In the genomic region with DNA sequence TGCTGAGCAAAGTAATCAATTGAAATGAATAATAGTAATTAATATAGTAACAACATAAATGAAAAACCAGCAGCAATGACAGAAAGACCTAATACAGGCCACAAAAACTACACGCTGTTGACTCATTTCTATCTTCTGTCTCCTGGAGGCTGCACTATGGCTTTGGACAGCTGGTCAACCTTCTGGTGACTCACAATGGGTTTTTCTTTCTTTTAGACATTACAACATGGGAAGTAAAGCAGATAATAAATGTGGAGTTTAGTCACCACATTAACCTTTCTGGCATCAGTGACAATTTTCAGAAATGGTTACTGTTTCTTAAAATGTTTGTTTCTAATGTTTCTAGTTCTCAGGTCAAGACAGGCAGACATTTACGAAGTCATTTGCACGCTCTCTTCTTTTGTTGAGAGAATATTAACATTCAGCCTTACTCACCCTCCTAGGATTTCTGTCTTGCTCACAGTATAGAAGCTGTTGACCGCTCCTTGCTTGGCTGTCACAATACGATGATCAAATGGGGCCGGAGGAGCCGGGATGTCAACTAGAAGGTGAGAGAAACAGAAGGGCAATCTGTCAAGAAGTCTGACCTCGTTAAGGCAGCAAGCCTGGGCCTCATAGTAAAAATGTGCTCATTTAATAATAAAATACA, we compare ENCODE assay signal across 12 cellular contexts.
DNase-seq lines count a peak whose midpoint lies in the region; ATAC-seq, FAIRE-seq and TF ChIP-seq lines count a peak whose summit lies in the region.
"Had no signal": no experiment of that assay in that cellular context is flagged by ENCODE, and none has a peak within 500 bp of the region (broad histone marks: within the 10 kb centered on the region; RNA-seq: fewer than 3 reads in every experiment).

No MANE protein-coding gene starts in this region.

- no peak overlapping the region for H2BK5ac ChIP-seq in neuronal stem cell (ENCODE audit: low read length)

- no peak overlapping the region for H4K91ac ChIP-seq in neuronal stem cell (ENCODE audit: low read depth, low read length, poor library complexity)

- no peak overlapping the region for H3K14ac ChIP-seq in neuronal stem cell (ENCODE audit: low read length)

- TF ChIP-seq CTCF in K562 (IDR thresholded peaks at IDR 0.05 in 2 of 3, conservative IDR thresholded peaks at IDR 0.05 in 1 of 3; ENCODE audit: insufficient read depth in 2 of 3, low read depth in 1 of 3, low read length in 3 of 3), result no peak

- H3K79me2 ChIP-seq in K562 (ENCODE audit: control insufficient read depth, insufficient read depth, low read length), result no peaks in the 10 kb centered on the region

- no peak overlapping the region for H3K4me2 ChIP-seq in K562 (ENCODE audit: insufficient read depth, low read length)
- H3K4me2 ChIP-seq in neuronal stem cell (ENCODE audit: insufficient read depth, low read length, poor library complexity, severe bottlenecking), result no peak overlapping the region

- no peak for ATAC-seq in K562
- no peak for ATAC-seq in GM21825 (IDR thresholded peaks at IDR 0.05; ENCODE audit: unreplicated experiment)
- ATAC-seq in HG02852 (IDR thresholded peaks at IDR 0.05; ENCODE audit: unreplicated experiment), result no peak
- ATAC-seq in HG02884 (IDR thresholded peaks at IDR 0.05; ENCODE audit: unreplicated experiment), result no peak
- no peak for ATAC-seq in aorta (ENCODE audit: low FRiP score)

- no peak for TF ChIP-seq EP300 in K562 (IDR thresholded peaks at IDR 0.05; ENCODE audit: low read length)

- in situ Hi-C loops in K562 (cut with MboI), result no loop called here

- H2AK5ac ChIP-seq in neuronal stem cell (ENCODE audit: low read depth, low read length), result no peak overlapping the region

- H3K4me3 ChIP-seq in MG63 (no peak overlapping the region), K562 (no peak overlapping the region), neuronal stem cell (ENCODE audit: low read length in 2 of 2) (no peak overlapping the region), aorta (ENCODE audit: low read length in 2 of 2) (no peak overlapping the region)

- H3K18ac ChIP-seq in neuronal stem cell (ENCODE audit: low read length), result no peak overlapping the region

- H3K4ac ChIP-seq in neuronal stem cell (ENCODE audit: low read length), result no peak overlapping the region

- peaks cover 0 to 6% of the 10 kb centered on the region in 2 experiments; a peak in 1 of 5 replicates for H3K4me1 ChIP-seq in K562 (replicated peaks in 1 of 2; ENCODE audit: control insufficient read depth in 2 of 2, insufficient read depth in 2 of 2, low read length in 2 of 2)
- peaks cover 0 to 2% of the 10 kb centered on the region in 2 donors for H3K4me1 ChIP-seq in neuronal stem cell (ENCODE audit: control insufficient read depth in 2 of 2, insufficient read depth in 1 of 2, low read depth in 1 of 2, low read length in 2 of 2)
- no peaks in the 10 kb centered on the region for H3K4me1 ChIP-seq in aorta (ENCODE audit: control insufficient read depth in 1 of 2, insufficient read depth in 2 of 2, low read length in 2 of 2)

- POLR2A ChIA-PET in K562 (lab: Yijun Ruan, JAX), result no interaction called here

- H2AFZ ChIP-seq in K562 (ENCODE audit: low read depth, low read length) (no peak overlapping the region), neuronal stem cell (ENCODE audit: low read length) (peak overlapping the region; percentile 38)

- H3K9me3 ChIP-seq in MG63 (no peaks in the 10 kb centered on the region), K562 (replicated peaks; ENCODE audit: control insufficient read depth, insufficient read depth, low read depth, low read length) (no peaks in the 10 kb centered on the region), neuronal stem cell (replicated peaks in 1 of 2; ENCODE audit: control insufficient read depth in 2 of 2, insufficient read depth in 1 of 2, low read depth in 1 of 2, low read length in 2 of 2) (no peaks in the 10 kb centered on the region), aorta (ENCODE audit: control insufficient read depth, low read length) (no peaks in the 10 kb centered on the region)

- DNase-seq in EH (ENCODE audit: low read depth) (peak; percentile 72), MG63 (peak; percentile 52), K562 (ENCODE audit: extremely low read depth in 1 of 4, low spot score in 3 of 4) (peak in 1 of 4 experiments; percentile 21), neuronal stem cell (ENCODE audit: low spot score) (no peak), aorta (no peak)
- DNase-seq: hippocampal formation, NCI-H2227 treated with DMSO at 0.1 percent for 48 hours, posterior cingulate gyrus had no signal

- CTCF ChIA-PET in K562 (lab: Yijun Ruan, JAX; ENCODE audit: low intra/inter-chr PET ratio), result no interaction called here

- no peak overlapping the region for H3K23ac ChIP-seq in neuronal stem cell (ENCODE audit: low read depth, low read length, poor library complexity)

- WGBS in K562 (ENCODE audit: insufficient coverage, low coverage, missing lambda C conversion rate), result 20% methylated on average over 8 of the region's 8 CpGs
- no CpG with 5 or more reads among the region's 8 CpGs for WGBS in neuronal stem cell (ENCODE audit: extremely low coverage in 2 of 2, insufficient read length in 2 of 2, insufficient replicate concordance in 1 of 2), 2 donors
- WGBS in aorta, 2 donors, result 84 to 86% methylated on average over 8 of the region's 8 CpGs

- H3K9ac ChIP-seq in K562 (ENCODE audit: insufficient read depth in 1 of 2, low read depth in 2 of 2, low read length in 2 of 2) (no peak overlapping the region), neuronal stem cell (ENCODE audit: low read depth, low read length, poor library complexity) (no peak overlapping the region)

- no peak for TF ChIP-seq RAD21 in K562 (CRISPR knock-in tag; conservative IDR thresholded peaks at IDR 0.05 in 1 of 2, IDR thresholded peaks at IDR 0.05 in 1 of 2)

- no peaks in the 10 kb centered on the region for H3K9me1 ChIP-seq in K562 (ENCODE audit: control insufficient read depth, insufficient read depth, low read length)

- TF ChIP-seq POLR2A in K562 (conservative IDR thresholded peaks at IDR 0.05), result no peak

- intact Hi-C loops in K562 (cut with micrococcal nuclease) (no loop called here), aorta (cut with DNase I) (no loop called here)

- H3K36me3 ChIP-seq in MG63, result no peaks in the 10 kb centered on the region
- H3K36me3 ChIP-seq in K562 (ENCODE audit: control insufficient read depth, insufficient read depth, low read length), result no peaks in the 10 kb centered on the region
- no peaks in the 10 kb centered on the region for H3K36me3 ChIP-seq in neuronal stem cell (replicated peaks in 1 of 2; ENCODE audit: control insufficient read depth in 2 of 2, insufficient read depth in 2 of 2, low read length in 2 of 2)
- no peaks in the 10 kb centered on the region for H3K36me3 ChIP-seq in aorta (ENCODE audit: control insufficient read depth in 1 of 2, insufficient read depth in 2 of 2, low read length in 1 of 2)

- no peaks in the 10 kb centered on the region for H3K27me3 ChIP-seq in MG63
- peaks cover 26 to 39% of the 10 kb centered on the region in 2 experiments for H3K27me3 ChIP-seq in K562 (ENCODE audit: control insufficient read depth in 2 of 2, insufficient read depth in 2 of 2, low read length in 2 of 2)
- H3K27me3 ChIP-seq in neuronal stem cell (ENCODE audit: control insufficient read depth in 3 of 3, insufficient read depth in 3 of 3, low read depth in 1 of 3, low read length in 3 of 3), result no peaks in the 10 kb centered on the region
- H3K27me3 ChIP-seq in aorta (ENCODE audit: control insufficient read depth in 1 of 2, insufficient read depth in 2 of 2, low read length in 1 of 2), result no peaks in the 10 kb centered on the region

- no peak overlapping the region for H3K27ac ChIP-seq in K562 (ENCODE audit: extremely low read depth, low read depth, low read length)
- no peak overlapping the region for H3K27ac ChIP-seq in neuronal stem cell (replicated peaks; ENCODE audit: low read length)
- H3K27ac ChIP-seq in aorta (ENCODE audit: low read depth in 1 of 2, low read length in 2 of 2), result no peak overlapping the region
- H3K27ac ChIP-seq: VCaP had no signal

- no TSS peak for BruUV-seq in K562 (replicated peaks; lab: Mats Ljungman, UMichigan)

- no peak overlapping the region for H2BK120ac ChIP-seq in neuronal stem cell (ENCODE audit: low read depth, low read length)

- no peaks in the 10 kb centered on the region for H3K79me1 ChIP-seq in neuronal stem cell (ENCODE audit: low read depth, low read length)

- H4K20me1 ChIP-seq in K562 (replicated peaks; ENCODE audit: control insufficient read depth, insufficient read depth, low read length), result no peaks in the 10 kb centered on the region

- H4K8ac ChIP-seq in neuronal stem cell (ENCODE audit: low read depth, low read length), result no peak overlapping the region

- H2BK15ac ChIP-seq in neuronal stem cell (ENCODE audit: low read length), result no peak overlapping the region

- H2BK12ac ChIP-seq in neuronal stem cell (ENCODE audit: low read length), result no peak overlapping the region

- no peak for FAIRE-seq in K562 (lab: Jason Lieb, UNC)

TF ChIP-seq in K562, 482 proteins besides CTCF, POLR2A, EP300 and RAD21 (continues in another document):
- TF ChIP-seq, protein P1, sequence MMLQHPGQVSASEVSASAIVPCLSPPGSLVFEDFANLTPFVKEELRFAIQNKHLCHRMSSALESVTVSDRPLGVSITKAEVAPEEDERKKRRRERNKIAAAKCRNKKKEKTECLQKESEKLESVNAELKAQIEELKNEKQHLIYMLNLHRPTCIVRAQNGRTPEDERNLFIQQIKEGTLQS (IDR thresholded peaks at IDR 0.05), result peak; percentile 51; the same call in 1 of the 2 replicates
- TF ChIP-seq, protein P1 (CRISPR knock-in tag; conservative IDR thresholded peaks at IDR 0.05), result no peak
- TF ChIP-seq, protein P2, sequence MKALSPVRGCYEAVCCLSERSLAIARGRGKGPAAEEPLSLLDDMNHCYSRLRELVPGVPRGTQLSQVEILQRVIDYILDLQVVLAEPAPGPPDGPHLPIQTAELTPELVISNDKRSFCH (CRISPR knock-in tag; IDR thresholded peaks at IDR 0.05), result no peak
- TF ChIP-seq, protein P2 (tag; IDR thresholded peaks at IDR 0.05), result peak; percentile 23; the same call in 1 of the 2 replicates
- TF ChIP-seq SIN3A (IDR thresholded peaks at IDR 0.05; ENCODE audit: borderline replicate concordance in 2 of 2, control insufficient read depth in 1 of 2, low read depth in 2 of 2, low read length in 2 of 2) (no peak), ZNF41 (CRISPR knock-in tag; conservative IDR thresholded peaks at IDR 0.05) (no peak), CEBPG (CRISPR knock-in tag; IDR thresholded peaks at IDR 0.05) (no peak), CEBPG (tag; conservative IDR thresholded peaks at IDR 0.05 in 1 of 2, IDR thresholded peaks at IDR 0.05 in 1 of 2) (0 out of 4 replicates have a peak, but pooled peaks of 1 of the 2 experiments have one; percentile 10), FOSL1 (tag; conservative IDR thresholded peaks at IDR 0.05) (peak; percentile 94), CBX8 (IDR thresholded peaks at IDR 0.05; ENCODE audit: borderline replicate concordance, extremely low read depth, low read depth, low read length, poor library complexity, severe bottlenecking) (no peak)

Comparison
In these comparisons a context has a peak if more than half of its experiments do, and no peak if none do; other contexts are left out.
1. DNase-seq: peak in EH (single experiment) and MG63 (single experiment); none in neuronal stem cell (single experiment) and aorta (0 of 2).